In genomic region chr6:119195848-119196247, GRCh38 we compare ENCODE assay signal across 1 cellular context.
TF ChIP-seq lines count a peak whose summit lies in the region.

No MANE protein-coding gene starts in this region.

TF ChIP-seq in SK-N-SH, 30 proteins besides CTCF, POLR2A, EP300 and RAD21 (continued from another document):
- TF ChIP-seq USF1 (IDR thresholded peaks at IDR 0.05; ENCODE audit: borderline replicate concordance, low read depth) (no peak), FOSL2 (IDR thresholded peaks at IDR 0.05; ENCODE audit: borderline replicate concordance, low read depth) (no peak), RFX5 (IDR thresholded peaks at IDR 0.05; ENCODE audit: low read length) (no peak)
